In the genomic region with DNA sequence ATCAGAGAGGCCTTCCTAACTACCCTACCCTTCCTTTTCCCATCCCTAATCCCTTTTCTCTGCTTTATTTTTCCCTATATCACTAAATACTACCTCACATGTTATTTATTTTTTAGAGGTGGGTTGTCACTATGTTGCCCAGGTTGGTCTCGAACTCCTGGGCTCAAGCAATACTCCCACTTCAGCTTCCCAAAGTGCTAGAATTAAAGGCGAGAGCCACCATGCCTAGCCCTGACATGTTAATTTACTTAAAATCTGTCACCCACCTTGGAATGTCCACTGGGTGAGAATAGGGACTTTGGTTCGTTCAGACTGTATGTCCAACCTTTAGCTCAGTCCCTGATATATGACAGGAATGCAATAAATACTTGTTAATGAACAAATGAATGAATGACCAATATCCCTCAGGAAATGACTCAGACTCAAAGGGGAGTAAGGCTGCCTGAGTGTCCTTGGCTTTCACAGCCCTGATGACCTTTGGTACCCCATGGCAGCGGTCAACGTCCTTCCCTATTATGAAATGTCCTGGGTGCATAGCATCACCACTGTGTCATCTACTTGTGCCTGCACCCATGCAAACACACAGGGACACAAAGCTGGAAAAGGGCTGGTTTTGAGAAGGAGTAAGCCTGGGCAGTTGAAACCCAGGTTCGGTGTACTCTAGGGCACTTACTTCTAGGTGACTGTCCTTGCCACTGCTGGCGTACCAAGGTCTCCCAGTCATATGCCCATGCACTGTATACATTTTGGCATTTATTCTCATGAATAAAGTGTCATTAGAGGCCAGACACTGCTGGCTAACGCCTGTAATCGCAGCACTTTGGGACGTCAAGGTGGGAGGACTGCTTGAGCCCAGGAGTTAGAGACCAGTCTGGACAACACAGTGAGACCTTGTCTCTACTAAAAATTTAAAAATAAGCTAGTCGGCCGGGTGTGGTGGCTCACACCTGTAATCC, we compare ENCODE assay signal across 9 cellular contexts. TPM values are rescaled to one million over a fixed set of nuclear protein-coding genes. Genes with fewer than 3 reads are reported as not detected.
DNase-seq lines count a peak whose midpoint lies in the region; ATAC-seq and TF ChIP-seq lines count a peak whose summit lies in the region.
"Had no signal": no experiment of that assay in that cellular context is flagged by ENCODE, and none has a peak within 500 bp of the region (broad histone marks: within the 10 kb centered on the region; RNA-seq: fewer than 3 reads in every experiment).

No MANE protein-coding gene starts in this region.

- H3K9me3 ChIP-seq in adipocyte (ENCODE audit: control insufficient read depth, low read length) (no peaks in the 10 kb centered on the region), tibial nerve (no peaks in the 10 kb centered on the region)

- H3K9me3 Mint-ChIP-seq in activated T-cell treated with anti-CD3 and anti-CD28 coated beads, Interleukin-2, amount 50 U/mL, for 24 hours: no peaks in the 10 kb centered on the region
- H3K9me3 Mint-ChIP-seq in activated T-cell treated with anti-CD3 and anti-CD28 coated beads, Interleukin-2, amount 50 U/mL, for 4 hours: no peaks in the 10 kb centered on the region

- no peak for DNase-seq in activated T-cell treated with anti-CD3 and anti-CD28 coated beads, Interleukin-2, amount 50 U/mL, for 24 hours
- DNase-seq in activated T-cell treated with anti-CD3 and anti-CD28 coated beads, Interleukin-2, amount 50 U/mL, for 4 hours: no peak
- no peak for DNase-seq in adipocyte (ENCODE audit: low read depth)
- peak; percentile 72 for DNase-seq in kidney glomerular epithelial cell (lab: John Stamatoyannopoulos, UW)
- no peak for DNase-seq in tibial nerve (ENCODE audit: low spot score in 2 of 2)
- DNase-seq in NCI-H510A treated with DMSO at 0.1 percent for 48 hours (lab: John Stamatoyannopoulos, UW): no peak
- no peak for DNase-seq in NCI-H524 (lab: John Stamatoyannopoulos, UW)
- no peak for DNase-seq in NCI-H446 treated with DMSO at 0.1 percent for 48 hours (lab: John Stamatoyannopoulos, UW)
- DNase-seq: stimulated activated CD4-positive, alpha-beta T cell treated with anti-CD3 and anti-CD28 coated beads, Interleukin-4, amount 100 ng/mL, for 4 hours had no signal

- peak in 1 of 2 donors; percentile 72 for TF ChIP-seq EP300 in tibial nerve (IDR thresholded peaks at IDR 0.05)

- no peaks in the 10 kb centered on the region for H3K27me3 Mint-ChIP-seq in activated T-cell treated with anti-CD3 and anti-CD28 coated beads, Interleukin-2, amount 50 U/mL, for 24 hours
- no peaks in the 10 kb centered on the region for H3K27me3 Mint-ChIP-seq in activated T-cell treated with anti-CD3 and anti-CD28 coated beads, Interleukin-2, amount 50 U/mL, for 4 hours (ENCODE audit: low read depth)

- peak overlapping the region; percentile 63 for H3K27ac Mint-ChIP-seq in activated T-cell treated with anti-CD3 and anti-CD28 coated beads, Interleukin-2, amount 50 U/mL, for 24 hours

- no peaks in the 10 kb centered on the region for H3K27me3 ChIP-seq in adipocyte (replicated peaks; ENCODE audit: control insufficient read depth, insufficient read depth, low read length)
- no peaks in the 10 kb centered on the region for H3K27me3 ChIP-seq in tibial nerve

- peak overlapping the region; percentile 64 for H3K9ac ChIP-seq in adipocyte (ENCODE audit: low read length)

- no peak for TF ChIP-seq CTCF in tibial nerve (IDR thresholded peaks at IDR 0.05)

- H3K4me1 ChIP-seq in adipocyte (ENCODE audit: control insufficient read depth, insufficient read depth, low read length) (peaks cover 77% of the 10 kb centered on the region), tibial nerve (peaks cover 0 to 84% (median 60%) of the 10 kb centered on the region in 4 donors)

- H3K36me3 Mint-ChIP-seq in activated T-cell treated with anti-CD3 and anti-CD28 coated beads, Interleukin-2, amount 50 U/mL, for 24 hours (ENCODE audit: low read depth): peaks cover 96% of the 10 kb centered on the region
- H3K36me3 Mint-ChIP-seq in activated T-cell treated with anti-CD3 and anti-CD28 coated beads, Interleukin-2, amount 50 U/mL, for 4 hours (ENCODE audit: insufficient read depth): peaks cover 35% of the 10 kb centered on the region

- H3K4me3 ChIP-seq in adipocyte (ENCODE audit: low read length) (peak overlapping the region; percentile 25), tibial nerve (no peak overlapping the region)

- ATAC-seq in activated T-cell treated with anti-CD3 and anti-CD28 coated beads, Interleukin-2, amount 50 U/mL, for 4 hours: no peak

- H3K36me3 ChIP-seq in adipocyte (ENCODE audit: control insufficient read depth, insufficient read depth, low read length, severe bottlenecking) (peaks cover 28% of the 10 kb centered on the region), tibial nerve (peaks cover 0 to 18% (median 0%) of the 10 kb centered on the region in 3 donors)

- 80 to 86% methylated on average over 12 of the region's 12 CpGs for WGBS in tibial nerve, 2 donors

- TF ChIP-seq POLR2A in tibial nerve (IDR thresholded peaks at IDR 0.05): no peak

- peak overlapping the region in 3 of 4 donors; percentile 38 to 94 (median 65) for H3K27ac ChIP-seq in tibial nerve

- H3K4me3 Mint-ChIP-seq in activated T-cell treated with anti-CD3 and anti-CD28 coated beads, Interleukin-2, amount 50 U/mL, for 24 hours: no peak overlapping the region
- H3K4me3 Mint-ChIP-seq in activated T-cell treated with anti-CD3 and anti-CD28 coated beads, Interleukin-2, amount 50 U/mL, for 4 hours: no peak overlapping the region

- peaks cover 82% of the 10 kb centered on the region for H3K4me1 Mint-ChIP-seq in activated T-cell treated with anti-CD3 and anti-CD28 coated beads, Interleukin-2, amount 50 U/mL, for 24 hours (ENCODE audit: low read depth)
- peaks cover 66% of the 10 kb centered on the region for H3K4me1 Mint-ChIP-seq in activated T-cell treated with anti-CD3 and anti-CD28 coated beads, Interleukin-2, amount 50 U/mL, for 4 hours (ENCODE audit: low read depth)

RNA-seq across cellular contexts. Expression of a gene that starts 26.5 kb away (rescaled TPM):
- total RNA-seq in activated T-cell treated with anti-CD3 and anti-CD28 coated beads, Interleukin-2, amount 50 U/mL, for 4 hours: 100 to 1,000 TPM; 237 to 274 (median 248) TPM
- 100 to 1,000 TPM; 105 to 138 (median 119) TPM for total RNA-seq in tibial nerve

RNA-seq across cellular contexts. Expression of a gene that starts 43.0 kb away (rescaled TPM):
- total RNA-seq in activated T-cell treated with anti-CD3 and anti-CD28 coated beads, Interleukin-2, amount 50 U/mL, for 4 hours: 1 to 10 TPM; 8.0 to 9.9 (median 9.3) TPM
- total RNA-seq in tibial nerve: 1 to 10 TPM in 1 of 4 donors, under 1 TPM in 3; 0.21 to 2.7 (median 0.40) TPM

RNA-seq across cellular contexts. Expression of a gene that starts 58.4 kb away (rescaled TPM):
- not detected for total RNA-seq in activated T-cell treated with anti-CD3 and anti-CD28 coated beads, Interleukin-2, amount 50 U/mL, for 4 hours
- total RNA-seq in tibial nerve: 1 to 10 TPM in 3 of 4 donors, not detected in 1; 1.6 to 8.2 (median 4.2) TPM
